Comparison of ENCODE assay signal across 18 cellular contexts in the genomic region with DNA sequence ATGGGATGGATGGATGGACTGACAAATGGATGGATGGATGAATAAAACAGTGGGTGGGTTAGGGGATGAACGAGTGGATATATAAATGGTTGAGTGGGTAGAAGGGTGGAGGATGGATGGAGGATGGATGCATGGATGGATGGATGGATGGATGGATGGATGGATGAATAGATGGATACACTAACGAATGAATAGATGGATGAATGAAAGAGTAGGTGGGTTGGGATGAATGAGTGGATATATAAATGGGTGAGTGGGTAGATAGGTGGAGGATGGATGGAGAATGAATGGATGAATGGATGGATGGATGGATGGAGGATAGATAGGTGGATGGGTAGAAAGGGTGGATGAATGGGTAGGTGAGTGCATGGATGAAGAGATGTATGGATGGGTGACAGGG.
DNase-seq lines count a peak whose midpoint lies in the region; ATAC-seq, FAIRE-seq and TF ChIP-seq lines count a peak whose summit lies in the region.
"Had no signal": no experiment of that assay in that cellular context is flagged by ENCODE, and none has a peak within 500 bp of the region (broad histone marks: within the 10 kb centered on the region; RNA-seq: fewer than 3 reads in every experiment).

No MANE protein-coding gene starts in this region.

- DNase-seq in T-helper 1 cell (no peak), natural killer cell (no peak), pancreas (no peak), HuH-7 (ENCODE audit: low spot score) (no peak)
- DNase-seq in natural killer cell treated with Interleukin-12 subunit alpha and Interleukin-12 subunit beta and Interleukin-15 and Interleukin-18, amount 100 ng/mL, for 72 hours (ENCODE audit: low spot score) = no peak
- no peak for DNase-seq in activated naive CD8-positive, alpha-beta T cell treated with anti-CD3 and anti-CD28 coated beads, Interleukin-2, amount 50 U/mL, for 24 hours
- DNase-seq: AML-193; Caco-2; CD4-positive, alpha-beta T cell had no signal

- H3K27me3 Mint-ChIP-seq in T-helper 1 cell treated with Interleukin-12 subunit alpha and Interleukin-12 subunit beta and Interleukin-4 antibody, amounts not matched to agents 30 μg/mL and 1 μg/mL, for 36 hours (ENCODE audit: low read depth) = no peaks in the 10 kb centered on the region
- no peaks in the 10 kb centered on the region for H3K27me3 Mint-ChIP-seq in natural killer cell treated with Interleukin-12 subunit alpha and Interleukin-12 subunit beta and Interleukin-15 and Interleukin-18, amount 100 ng/mL, for 72 hours
- peaks cover 3 to 8% of the 10 kb centered on the region in 2 donors for H3K27me3 Mint-ChIP-seq in natural killer cell (ENCODE audit: low read depth in 2 of 2)
- no peaks in the 10 kb centered on the region for H3K27me3 Mint-ChIP-seq in activated naive CD8-positive, alpha-beta T cell treated with anti-CD3 and anti-CD28 coated beads, Interleukin-2, amount 50 U/mL, for 24 hours
- H3K27me3 Mint-ChIP-seq: CD4-positive, alpha-beta T cell had no signal

- no peak overlapping the region for H3K4me3 Mint-ChIP-seq in T-helper 1 cell treated with Interleukin-12 subunit alpha and Interleukin-12 subunit beta and Interleukin-4 antibody, amounts not matched to agents 30 μg/mL and 1 μg/mL, for 36 hours
- H3K4me3 Mint-ChIP-seq in natural killer cell treated with Interleukin-12 subunit alpha and Interleukin-12 subunit beta and Interleukin-15 and Interleukin-18, amount 100 ng/mL, for 72 hours = peak overlapping the region; percentile 36
- no peak overlapping the region for H3K4me3 Mint-ChIP-seq in natural killer cell
- H3K4me3 Mint-ChIP-seq in activated naive CD8-positive, alpha-beta T cell treated with anti-CD3 and anti-CD28 coated beads, Interleukin-2, amount 50 U/mL, for 24 hours = no peak overlapping the region
- H3K4me3 Mint-ChIP-seq: CD4-positive, alpha-beta T cell had no signal

- no peak overlapping the region for H3K27ac ChIP-seq in pancreas
- H3K27ac ChIP-seq: 22Rv1, A549, C4-2B had no signal

- H3K4me3 ChIP-seq in pancreas = no peak overlapping the region
- H3K4me3 ChIP-seq: A549, HAP-1 had no signal

- H3K9me3 Mint-ChIP-seq in T-helper 1 cell treated with Interleukin-12 subunit alpha and Interleukin-12 subunit beta and Interleukin-4 antibody, amounts not matched to agents 30 μg/mL and 1 μg/mL, for 36 hours = peaks cover 33% of the 10 kb centered on the region
- H3K9me3 Mint-ChIP-seq in natural killer cell treated with Interleukin-12 subunit alpha and Interleukin-12 subunit beta and Interleukin-15 and Interleukin-18, amount 100 ng/mL, for 72 hours = no peaks in the 10 kb centered on the region
- H3K9me3 Mint-ChIP-seq in natural killer cell = peaks cover 0 to 8% of the 10 kb centered on the region in 2 donors
- peaks cover 27% of the 10 kb centered on the region for H3K9me3 Mint-ChIP-seq in activated naive CD8-positive, alpha-beta T cell treated with anti-CD3 and anti-CD28 coated beads, Interleukin-2, amount 50 U/mL, for 24 hours

- WGBS in pancreas, 2 donors = 67 to 77% methylated on average over 2 of the region's 2 CpGs

- no peaks in the 10 kb centered on the region for H3K4me1 ChIP-seq in pancreas
- H3K4me1 ChIP-seq: A549, Caco-2, HAP-1 had no signal

- H3K27me3 ChIP-seq in pancreas = no peaks in the 10 kb centered on the region

- H3K36me3 ChIP-seq in pancreas = no peaks in the 10 kb centered on the region
- H3K36me3 ChIP-seq: HAP-1 had no signal

- TF ChIP-seq CTCF in natural killer cell (IDR thresholded peaks at IDR 0.05) = no peak
- TF ChIP-seq CTCF in pancreas (IDR thresholded peaks at IDR 0.05) = no peak

- intact Hi-C loops in natural killer cell (cut with micrococcal nuclease) (no loop called here), pancreas (cut with DNase I) (no loop called here)

- FAIRE-seq in pancreas (lab: Jason Lieb, UNC) = no peak
- FAIRE-seq: A549, D721Med, G401.6, GM12891, GM19239 had no signal

- no peak for ATAC-seq in natural killer cell treated with Interleukin-12 subunit alpha and Interleukin-12 subunit beta and Interleukin-15 and Interleukin-18, amount 100 ng/mL, for 72 hours
- ATAC-seq in natural killer cell (no peak), pancreas (no peak)
- no peak for ATAC-seq in activated naive CD8-positive, alpha-beta T cell treated with anti-CD3 and anti-CD28 coated beads, Interleukin-2, amount 50 U/mL, for 24 hours
- ATAC-seq: A549 had no signal

- peaks cover 42% of the 10 kb centered on the region for H3K36me3 Mint-ChIP-seq in T-helper 1 cell treated with Interleukin-12 subunit alpha and Interleukin-12 subunit beta and Interleukin-4 antibody, amounts not matched to agents 30 μg/mL and 1 μg/mL, for 36 hours (ENCODE audit: low read depth)
- H3K36me3 Mint-ChIP-seq in natural killer cell treated with Interleukin-12 subunit alpha and Interleukin-12 subunit beta and Interleukin-15 and Interleukin-18, amount 100 ng/mL, for 72 hours = peaks cover 27% of the 10 kb centered on the region
- H3K36me3 Mint-ChIP-seq in natural killer cell = no peaks in the 10 kb centered on the region
- peaks cover 14% of the 10 kb centered on the region for H3K36me3 Mint-ChIP-seq in activated naive CD8-positive, alpha-beta T cell treated with anti-CD3 and anti-CD28 coated beads, Interleukin-2, amount 50 U/mL, for 24 hours (ENCODE audit: low read depth)

- no peaks in the 10 kb centered on the region for H3K9me3 ChIP-seq in pancreas
- H3K9me3 ChIP-seq: HAP-1 had no signal

- peak overlapping the region; percentile 16 for H3K27ac Mint-ChIP-seq in T-helper 1 cell treated with Interleukin-12 subunit alpha and Interleukin-12 subunit beta and Interleukin-4 antibody, amounts not matched to agents 30 μg/mL and 1 μg/mL, for 36 hours
- H3K27ac Mint-ChIP-seq in natural killer cell treated with Interleukin-12 subunit alpha and Interleukin-12 subunit beta and Interleukin-15 and Interleukin-18, amount 100 ng/mL, for 72 hours = peak overlapping the region in 1 of 2 donors; percentile 19
- H3K27ac Mint-ChIP-seq in natural killer cell = no peak overlapping the region
- H3K27ac Mint-ChIP-seq in activated naive CD8-positive, alpha-beta T cell treated with anti-CD3 and anti-CD28 coated beads, Interleukin-2, amount 50 U/mL, for 24 hours = peak overlapping the region; percentile 10
- H3K27ac Mint-ChIP-seq: CD4-positive, alpha-beta T cell had no signal

- H3K4me1 Mint-ChIP-seq in T-helper 1 cell treated with Interleukin-12 subunit alpha and Interleukin-12 subunit beta and Interleukin-4 antibody, amounts not matched to agents 30 μg/mL and 1 μg/mL, for 36 hours (ENCODE audit: low read depth) = peaks cover 57% of the 10 kb centered on the region
- H3K4me1 Mint-ChIP-seq in natural killer cell treated with Interleukin-12 subunit alpha and Interleukin-12 subunit beta and Interleukin-15 and Interleukin-18, amount 100 ng/mL, for 72 hours (ENCODE audit: low read depth in 2 of 2) = peaks cover 0 to 48% of the 10 kb centered on the region in 2 donors
- no peaks in the 10 kb centered on the region for H3K4me1 Mint-ChIP-seq in natural killer cell
- peaks cover 36% of the 10 kb centered on the region for H3K4me1 Mint-ChIP-seq in activated naive CD8-positive, alpha-beta T cell treated with anti-CD3 and anti-CD28 coated beads, Interleukin-2, amount 50 U/mL, for 24 hours

Comparison
In these comparisons a context has a peak if more than half of its experiments do, and no peak if none do; other contexts are left out.
1. H3K27ac Mint-ChIP-seq: peak in T-helper 1 cell treated with Interleukin-12 subunit alpha and Interleukin-12 subunit beta and Interleukin-4 antibody, amounts not matched to agents 30 μg/mL and 1 μg/mL, for 36 hours (single experiment) and activated naive CD8-positive, alpha-beta T cell treated with anti-CD3 and anti-CD28 coated beads, Interleukin-2, amount 50 U/mL, for 24 hours (single experiment); none in natural killer cell (0 of 2).